Comparison of ENCODE assay signal across 14 cellular contexts in the genomic region with DNA sequence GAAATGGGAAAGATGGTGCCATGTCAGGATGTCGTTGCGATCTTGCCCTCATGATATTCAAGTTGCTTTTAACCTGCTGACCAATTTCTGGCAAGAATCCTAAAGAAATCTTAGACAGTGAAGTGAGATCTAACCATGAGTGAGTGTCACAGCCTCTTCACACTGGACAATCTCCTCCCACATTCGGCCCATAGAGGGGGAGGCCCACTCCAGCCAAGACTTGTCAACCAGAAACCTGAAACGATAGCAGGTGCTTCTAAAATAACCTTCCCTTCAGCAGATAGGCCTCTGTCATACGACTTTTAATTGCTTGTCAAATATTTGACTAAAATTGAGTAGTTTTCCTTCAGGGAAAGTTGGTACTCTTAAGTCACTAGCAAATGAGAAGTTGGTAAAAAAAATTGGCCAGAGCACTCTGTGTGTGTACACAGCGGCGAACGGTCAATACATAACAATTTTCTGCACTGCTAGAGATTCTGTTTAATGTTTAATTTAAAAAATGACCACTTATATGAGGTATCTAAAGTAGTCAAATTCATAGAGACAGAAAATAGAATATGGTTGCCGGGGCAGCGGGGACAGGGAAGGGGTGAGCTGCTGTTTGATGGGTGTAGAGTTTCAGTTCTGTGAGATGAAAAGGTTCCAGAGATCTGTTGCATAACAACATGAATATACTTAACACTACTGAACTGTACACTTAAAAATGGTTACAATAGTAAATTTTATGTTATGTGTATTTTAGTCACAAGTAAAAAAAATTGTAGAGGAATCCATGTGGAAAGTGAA.
A peak's percentile ranks its signal among the peaks of the same experiment; 100 is the strongest.
DNase-seq lines count a peak whose midpoint lies in the region; ATAC-seq and TF ChIP-seq lines count a peak whose summit lies in the region.
"Had no signal": no experiment of that assay in that cellular context is flagged by ENCODE, and none has a peak within 500 bp of the region (broad histone marks: within the 10 kb centered on the region; RNA-seq: fewer than 3 reads in every experiment).

No MANE protein-coding gene starts in this region.

- no peak for TF ChIP-seq CTCF in PC-3 (conservative IDR thresholded peaks at IDR 0.05; ENCODE audit: low read depth, low read length)
- TF ChIP-seq CTCF in psoas muscle (IDR thresholded peaks at IDR 0.05), result no peak

- H3K27me3 ChIP-seq in PC-3 (ENCODE audit: low read length) (peaks cover 34% of the 10 kb centered on the region), psoas muscle (ENCODE audit: insufficient read depth in 3 of 3, low read length in 2 of 3) (no peaks in the 10 kb centered on the region)
- H3K27me3 ChIP-seq: BE2C, tibial artery had no signal

- H3K79me2 ChIP-seq in PC-3 (ENCODE audit: low read length), result no peaks in the 10 kb centered on the region

- H3K9me2 ChIP-seq in PC-3 (replicated peaks; ENCODE audit: low read length), result no peaks in the 10 kb centered on the region

- POLR2A ChIA-PET in PC-3 (lab: Charles Lee; ENCODE audit: unreplicated experiment), result no interaction called here

- H3K4me3 ChIP-seq in PC-3 (ENCODE audit: low read length), result no peak overlapping the region
- peak overlapping the region; percentile 22 for H3K4me3 ChIP-seq in psoas muscle
- H3K4me3 ChIP-seq: prostate gland, tibial artery had no signal

- no peak overlapping the region for H2AFZ ChIP-seq in PC-3 (ENCODE audit: low read length)

- H3K4me1 ChIP-seq in PC-3 (ENCODE audit: insufficient read depth, low read length) (peaks cover 8% of the 10 kb centered on the region), psoas muscle (no peaks in the 10 kb centered on the region)
- H3K4me1 ChIP-seq: BE2C, prostate gland had no signal

- H4K20me1 ChIP-seq in PC-3 (ENCODE audit: low read length), result no peaks in the 10 kb centered on the region

- no peak overlapping the region for H3K4me2 ChIP-seq in PC-3 (ENCODE audit: low read length)

- 39 to 59% (median 40%) methylated on average over 10 of the region's 10 CpGs for WGBS in psoas muscle, 3 donors

- peak; percentile 28 for DNase-seq in DMS79 treated with DMSO at 0.1 percent for 48 hours (lab: John Stamatoyannopoulos, UW)
- DNase-seq in NCI-H187 treated with DMSO at 0.1 percent for 48 hours (lab: John Stamatoyannopoulos, UW), result peak; percentile 43
- peak; percentile 9 for DNase-seq in PC-3
- no peak for DNase-seq in psoas muscle
- no peak for DNase-seq in inferior parietal cortex (ENCODE audit: extremely low spot score)
- DNase-seq: activated CD4-positive, alpha-beta T cell treated with anti-CD3 and anti-CD28 coated beads for 36 hours; BE2C; IMR-90; NCI-H226; T-helper 17 cell; tibial artery had no signal

- H3F3A ChIP-seq in PC-3 (ENCODE audit: low read length, unreplicated experiment), result no peaks in the 10 kb centered on the region

- no TSS peak for BruUV-seq in PC-3 (replicated peaks; lab: Mats Ljungman, UMichigan)

- H3K9ac ChIP-seq in PC-3 (ENCODE audit: low read length), result no peak overlapping the region

- intact Hi-C loops in PC-3 (cut with micrococcal nuclease), result no loop called here
- intact Hi-C loops in psoas muscle (cut with DNase I), result loop anchor here in 1 of 2 donors (10.0 kb wide), 1 partner anchor 51 kb away; no protein-coding TSS in a partner anchor

- H3K27ac ChIP-seq in PC-3 (ENCODE audit: low read length), result no peak overlapping the region
- peak overlapping the region; percentile 43 for H3K27ac ChIP-seq in psoas muscle
- H3K27ac ChIP-seq: prostate gland, tibial artery had no signal

- CTCF ChIA-PET in PC-3 (lab: Charles Lee), result no interaction called here

- ATAC-seq in PC-3 (peak; percentile 37), psoas muscle (peak; percentile 57 to 86 (median 80)), GM18858 (IDR thresholded peaks at IDR 0.05; ENCODE audit: unreplicated experiment) (no peak), GM21381 (IDR thresholded peaks at IDR 0.05; ENCODE audit: unreplicated experiment) (no peak)
- ATAC-seq: activated CD4-positive, alpha-beta T cell treated with anti-CD3 and anti-CD28 coated beads for 36 hours; T-helper 17 cell had no signal

- H3K36me3 ChIP-seq in PC-3 (ENCODE audit: low read depth, low read length) (no peaks in the 10 kb centered on the region), psoas muscle (ENCODE audit: insufficient read depth in 1 of 2, low read depth in 1 of 2) (no peaks in the 10 kb centered on the region)
- H3K36me3 ChIP-seq: BE2C, prostate gland, tibial artery had no signal

- H3K9me3 ChIP-seq in PC-3 (ENCODE audit: low read length) (no peaks in the 10 kb centered on the region), psoas muscle (no peaks in the 10 kb centered on the region)
- H3K9me3 ChIP-seq: BE2C, prostate gland, tibial artery had no signal

Comparison
In these comparisons a context has a peak if more than half of its experiments do, and no peak if none do; other contexts are left out.
1. DNase-seq: peak in DMS79 treated with DMSO at 0.1 percent for 48 hours (single experiment), NCI-H187 treated with DMSO at 0.1 percent for 48 hours (single experiment) and PC-3 (single experiment); none in psoas muscle (0 of 2) and inferior parietal cortex (single experiment).
2. ATAC-seq: peak in PC-3 (single experiment) and psoas muscle (4 of 4); none in GM18858 (single experiment) and GM21381 (single experiment).